In genomic region chr7:116477646-116478045, GRCh38 we compare ENCODE assay signal across 25 cellular contexts. TPM values are rescaled to one million over a fixed set of nuclear protein-coding genes. Genes with fewer than 3 reads are reported as not detected.
"Had no signal": no experiment of that assay in that cellular context is flagged by ENCODE, and none has a peak within 500 bp of the region (broad histone marks: within the 10 kb centered on the region; RNA-seq: fewer than 3 reads in every experiment).

No MANE protein-coding gene starts in this region.

- H3K9ac ChIP-seq: neural progenitor cell had no signal

- H3K36me3 ChIP-seq: neural progenitor cell, pancreas, spleen, tibial nerve, upper lobe of right lung, vagina had no signal

- H3K79me2 ChIP-seq: hepatocyte had no signal

- DNase-seq: effector CD4-positive, alpha-beta T cell; endodermal cell; erythroblast; left colon; left ventricle myocardium superior; mesenchymal stem cell; midbrain; nucleus accumbens; pancreas; right cardiac atrium; spleen; stimulated activated CD4-positive, alpha-beta T cell treated with anti-CD3 and anti-CD28 coated beads, Interleukin-15, amount 100 ng/mL, for 24 hours; stimulated activated CD4-positive, alpha-beta T cell treated with anti-CD3 and anti-CD28 coated beads, Interleukin-1b, Interleukin-23, amount 100 ng/mL, for 48 hours; stimulated activated CD4-positive, alpha-beta T cell treated with anti-CD3 and anti-CD28 coated beads, Interleukin-4, amount 100 ng/mL, for 24 hours; testis; upper lobe of right lung had no signal

- H3K27ac ChIP-seq: foreskin keratinocyte, hepatocyte, neural progenitor cell, pancreas, spleen, testis, tibial nerve, upper lobe of right lung, vagina had no signal

- FAIRE-seq: endothelial cell of umbilical vein, pancreas had no signal

- H3K27me3 ChIP-seq: foreskin keratinocyte, hepatocyte, neural progenitor cell, pancreas, spleen, testis, tibial nerve, upper lobe of right lung, vagina had no signal

- H3K9me3 ChIP-seq: pancreas, testis, tibial nerve, upper lobe of right lung, vagina had no signal

- ATAC-seq: left colon; left ventricle myocardium superior; natural killer cell treated with Interleukin-12 subunit alpha and Interleukin-12 subunit beta and Interleukin-15 and Interleukin-18, amount 100 ng/mL, for 72 hours; pancreas; right cardiac atrium; stimulated activated memory B cell treated with anti-CD40 and anti-IgM and Interleukin-4, amounts not matched to agents 10 μg/mL and 1 μg/mL and 100 μg/mL, for 72 hours; upper lobe of right lung had no signal

- H3K4me2 ChIP-seq: hepatocyte, neural progenitor cell had no signal

- H3K4me1 ChIP-seq: neural progenitor cell, pancreas, spleen, testis, tibial nerve, upper lobe of right lung had no signal

- H2AFZ ChIP-seq: hepatocyte, neural progenitor cell had no signal

- H3K4me3 ChIP-seq: hepatocyte, lung, neural progenitor cell, pancreas, spleen, testis, tibial nerve, upper lobe of right lung, vagina had no signal

RNA-seq across cellular contexts. Expression of gene CAV2, which starts 21.9 kb away (rescaled TPM):
- total RNA-seq: natural killer cell treated with Interleukin-12 subunit alpha and Interleukin-12 subunit beta and Interleukin-15 and Interleukin-18, amount 100 ng/mL, for 72 hours had no signal

RNA-seq across cellular contexts. Expression of gene CAV1, which starts 47.2 kb away (rescaled TPM):
- total RNA-seq: natural killer cell treated with Interleukin-12 subunit alpha and Interleukin-12 subunit beta and Interleukin-15 and Interleukin-18, amount 100 ng/mL, for 72 hours had no signal
